In genomic region chr10:3331104-3331645, GRCh38 we compare ENCODE assay signal across 14 cellular contexts.
"Had no signal": no experiment of that assay in that cellular context is flagged by ENCODE, and none has a peak within 500 bp of the region (broad histone marks: within the 10 kb centered on the region; RNA-seq: fewer than 3 reads in every experiment).

No MANE protein-coding gene starts in this region.

- H3K9me3 ChIP-seq: left ventricle myocardium inferior, mucosa of descending colon, tibial artery had no signal

- H3K79me2 ChIP-seq: parathyroid adenoma had no signal

- H3K36me3 ChIP-seq: cardiac muscle cell, left ventricle myocardium inferior, tibial artery had no signal

- H3K4me1 ChIP-seq: left ventricle myocardium inferior, parathyroid adenoma, tibial artery had no signal

- H3K4me3 ChIP-seq: cardiac muscle cell, left ventricle myocardium inferior, mucosa of descending colon, tibial artery had no signal

- H3K27me3 ChIP-seq: cardiac muscle cell, tibial artery had no signal

- H3K9ac ChIP-seq: parathyroid adenoma had no signal

- H2AFZ ChIP-seq: parathyroid adenoma had no signal

- H3K27ac ChIP-seq: cardiac muscle cell, left ventricle myocardium inferior, parathyroid adenoma, tibial artery had no signal

- DNase-seq: activated CD4-positive, alpha-beta T cell treated with anti-CD3 and anti-CD28 coated beads, Interleukin-2, amount 50 U/mL, for 4 hours; activated gamma-delta T cell treated with Interleukin-2 at 50 U/mL for 16 hours; effector memory CD4-positive, alpha-beta T cell; immature natural killer cell; left ventricle myocardium inferior; mucosa of descending colon; naive B cell; stimulated activated CD4-positive, alpha-beta T cell treated with anti-CD3 and anti-CD28 coated beads, Interleukin-12 subunit alpha, Interleukin-12 subunit beta, amount 100 ng/mL, for 4 hours; stimulated activated CD4-positive, alpha-beta T cell treated with anti-CD3 and anti-CD28 coated beads, Interleukin-1b, Interleukin-23, amount 100 ng/mL, for 48 hours; stimulated activated naive CD8-positive, alpha-beta T cell treated with anti-CD3 and anti-CD28 coated beads, Interleukin-15, Interleukin-2, amounts not matched to agents 100 U/mL and 50 U/mL, for 24 hours had no signal

- ATAC-seq: activated naive CD4-positive, alpha-beta T cell treated with anti-CD3 and anti-CD28 coated beads, Interleukin-2, amount 50 U/mL, for 72 hours; stimulated activated naive CD8-positive, alpha-beta T cell treated with anti-CD3 and anti-CD28 coated beads, Interleukin-15, Interleukin-2, amounts not matched to agents 100 U/mL and 50 U/mL, for 24 hours had no signal
